11 cellular contexts compared by ENCODE assay signal in the genomic region with DNA sequence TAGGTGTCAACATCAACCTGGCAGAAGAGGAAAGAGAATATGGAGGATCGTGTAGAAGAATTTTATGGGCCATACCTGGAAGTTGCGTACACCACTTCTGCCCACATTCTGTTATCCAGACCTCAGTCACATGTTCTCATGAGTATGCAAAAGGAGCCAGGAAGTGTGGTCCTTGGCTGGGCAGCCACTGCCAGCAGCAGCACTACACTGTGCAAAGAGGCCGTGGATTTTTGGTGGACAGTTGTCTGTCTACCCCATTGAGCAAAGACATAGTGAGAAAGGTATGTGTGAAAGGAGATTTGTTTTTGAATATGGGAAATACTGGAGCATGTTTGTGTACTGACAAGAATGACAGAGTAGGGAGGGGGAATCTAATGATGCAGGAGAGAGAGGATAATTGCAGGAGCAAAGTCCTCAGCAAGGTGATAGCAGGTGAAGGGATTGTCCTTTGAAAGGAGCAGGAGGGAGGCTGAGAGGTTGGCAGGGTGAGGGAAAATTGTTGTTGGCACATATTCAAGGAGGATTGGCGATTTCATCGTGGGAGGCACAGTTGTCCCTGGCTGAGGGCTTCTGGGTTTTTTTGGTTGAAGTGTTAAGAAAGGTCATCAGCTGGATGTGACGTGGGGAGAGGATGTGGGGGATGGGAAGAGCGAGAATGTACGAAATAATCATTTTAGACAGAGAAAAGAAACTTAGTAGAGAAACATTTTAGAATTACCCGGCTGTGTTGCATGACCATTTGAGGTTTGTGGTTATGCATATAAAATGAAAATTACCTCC.
DNase-seq lines count a peak whose midpoint lies in the region; ATAC-seq, FAIRE-seq and TF ChIP-seq lines count a peak whose summit lies in the region.
"Had no signal": no experiment of that assay in that cellular context is flagged by ENCODE, and none has a peak within 500 bp of the region (broad histone marks: within the 10 kb centered on the region; RNA-seq: fewer than 3 reads in every experiment).

No MANE protein-coding gene starts in this region.

- H3K27me3 ChIP-seq in GM12878 (replicated peaks in 1 of 2; ENCODE audit: control insufficient read depth in 2 of 2, insufficient read depth in 2 of 2, low read length in 1 of 2) (no peaks in the 10 kb centered on the region), transverse colon (no peaks in the 10 kb centered on the region)

- peak overlapping the region; percentile 66 for H3K4me2 ChIP-seq in GM12878 (ENCODE audit: control insufficient read depth, insufficient read depth)

- no peaks in the 10 kb centered on the region for H3K79me2 ChIP-seq in GM12878 (ENCODE audit: control insufficient read depth, insufficient read depth, low read length)

- H3K9me3 ChIP-seq in GM12878 (replicated peaks; ENCODE audit: control insufficient read depth, insufficient read depth, low read length) (no peaks in the 10 kb centered on the region), transverse colon (peaks cover 0 to 4% of the 10 kb centered on the region in 2 donors)
- H3K9me3 ChIP-seq: HAP-1, psoas muscle had no signal

- peak; percentile 27 for DNase-seq in NCI-H2196 (lab: John Stamatoyannopoulos, UW; ENCODE audit: unreplicated experiment)
- no peak for DNase-seq in NCI-H2196 treated with DMSO at 0.1 percent for 48 hours (lab: John Stamatoyannopoulos, UW; ENCODE audit: unreplicated experiment)
- DNase-seq in NCI-H1105 treated with DMSO at 0.1 percent for 48 hours (lab: John Stamatoyannopoulos, UW): peak; percentile 89
- peak; percentile 47 for DNase-seq in GM12878 (ENCODE audit: low read depth, low spot score)
- DNase-seq in transverse colon: peak; percentile 36
- no peak for DNase-seq in RCC 7860 (ENCODE audit: low spot score)
- no peak for DNase-seq in hepatic stellate cell (ENCODE audit: low spot score)
- no peak for DNase-seq in NCI-H446 (lab: John Stamatoyannopoulos, UW)
- DNase-seq: psoas muscle had no signal

- H3K4me3 ChIP-seq in GM12878: no peak overlapping the region; the same call in 1 of the 2 replicates
- H3K4me3 ChIP-seq in transverse colon: no peak overlapping the region
- H3K4me3 ChIP-seq: HAP-1, psoas muscle had no signal

- POLR2A ChIA-PET in GM12878 (lab: Charles Lee): interaction anchor here (1.3 kb wide), 1 partner anchor 9 kb away, joined by 3 read pairs; no protein-coding TSS in a partner anchor

- peak overlapping the region; percentile 63 for H2AFZ ChIP-seq in GM12878 (ENCODE audit: control insufficient read depth, low read depth, low read length)

- no peak for TF ChIP-seq POLR2A in GM12878 (IDR thresholded peaks at IDR 0.05; ENCODE audit: low read depth, low read length)
- TF ChIP-seq POLR2A in transverse colon (IDR thresholded peaks at IDR 0.05): no peak

- peak overlapping the region; percentile 20; the same call in 1 of the 2 replicates for H3K9ac ChIP-seq in GM12878 (ENCODE audit: control insufficient read depth, insufficient read depth, low read length)

- in situ Hi-C loops in GM12878 (cut with MboI): no loop called here
- in situ Hi-C loops in transverse colon (cut with MboI; ENCODE audit: low pct_ligation_motif_present in 1 of 4, low pct_unique_long_range_greater_than_20kb in 1 of 4, low sequenced_read_pairs in 3 of 4): no loop called here

- H3K36me3 ChIP-seq in GM12878 (ENCODE audit: control insufficient read depth in 2 of 2, insufficient read depth in 2 of 2, low read length in 1 of 2) (no peaks in the 10 kb centered on the region), transverse colon (no peaks in the 10 kb centered on the region)
- H3K36me3 ChIP-seq: HAP-1 had no signal

- FAIRE-seq in GM12878 (lab: Jason Lieb, UNC): peak; percentile 91
- FAIRE-seq in RCC 7860 (lab: Jason Lieb, UNC): no peak
- FAIRE-seq: A204.1 had no signal

- intact Hi-C loops in GM12878 (cut with micrococcal nuclease; ENCODE audit: unreplicated experiment) (no loop called here), transverse colon (cut with DNase I; ENCODE audit: low total_unique reads) (no loop called here)

- H3K27ac ChIP-seq in GM12878 (ENCODE audit: control insufficient read depth, insufficient read depth) (peak overlapping the region; percentile 22), transverse colon (peak overlapping the region; percentile 65 to 72 (median 66))
- H3K27ac ChIP-seq: psoas muscle had no signal

- SMC1A ChIA-PET in GM12878 (lab: Charles Lee; ENCODE audit: uncharacterized antibody, unreplicated experiment): interaction anchor here (0.6 to 2.5 kb wide), 8 partner anchors 11 to 69 kb away, joined by 3 to 14 read pairs (median 3); no protein-coding TSS in a partner anchor

- no peak for TF ChIP-seq CTCF in GM12878 (IDR thresholded peaks at IDR 0.05 in 2 of 3, conservative IDR thresholded peaks at IDR 0.05 in 1 of 3; ENCODE audit: control insufficient read depth in 2 of 3, extremely low read depth in 1 of 3, insufficient read depth in 1 of 3, low read depth in 3 of 3, low read length in 3 of 3)
- no peak for TF ChIP-seq CTCF in transverse colon (IDR thresholded peaks at IDR 0.05)

- no TSS peak for BruUV-seq in GM12878 (replicated peaks; lab: Mats Ljungman, UMichigan)

- TF ChIP-seq EP300 in GM12878 (IDR thresholded peaks at IDR 0.05; ENCODE audit: borderline replicate concordance in 1 of 2, control insufficient read depth in 1 of 2, low read depth in 2 of 2, low read length in 2 of 2) (peak in 1 of 2 experiments; percentile 59; a peak in 1 of 4 replicates), transverse colon (IDR thresholded peaks at IDR 0.05; ENCODE audit: low read depth) (no peak)

- TF ChIP-seq RAD21 in GM12878 (IDR thresholded peaks at IDR 0.05; ENCODE audit: insufficient read depth, low read depth, low read length): no peak

- ATAC-seq in GM12878: peak; percentile 74
- ATAC-seq: psoas muscle had no signal

- H4K20me1 ChIP-seq in GM12878 (ENCODE audit: control insufficient read depth, insufficient read depth): no peaks in the 10 kb centered on the region

- RAD21 ChIA-PET in GM12878 (lab: Charles Lee; ENCODE audit: unreplicated experiment): interaction anchor here (1.0 to 1.1 kb wide), 2 partner anchors 20 to 67 kb away, joined by 3 to 4 read pairs; no protein-coding TSS in a partner anchor

- H3K4me1 ChIP-seq in GM12878 (ENCODE audit: control insufficient read depth, insufficient read depth, low read length) (peaks cover 33% of the 10 kb centered on the region), transverse colon (peaks cover 0 to 16% (median 6%) of the 10 kb centered on the region in 4 donors)
- H3K4me1 ChIP-seq: HAP-1, psoas muscle had no signal

- 24% methylated on average over 9 of the region's 9 CpGs for WGBS in GM12878 (ENCODE audit: insufficient coverage, insufficient replicate concordance, low lambda C conversion rate, missing lambda C conversion rate)
- 29 to 35% methylated on average over 6 to 9 of the region's 9 CpGs for WGBS in transverse colon (ENCODE audit: low coverage in 1 of 2), 2 donors

- CTCF ChIA-PET in GM12878 (lab: Yijun Ruan, JAX): interaction anchor here (1.0 to 1.7 kb wide), 4 partner anchors 21 to 84 kb away, joined by 3 to 4 read pairs (median 3); a partner anchor contains a TSS

TF ChIP-seq in GM12878, 131 proteins besides CTCF, POLR2A, EP300 and RAD21 (continues in another document):
- TF ChIP-seq PML (IDR thresholded peaks at IDR 0.05; ENCODE audit: low read length) (no peak), NBN (IDR thresholded peaks at IDR 0.05) (peak; percentile 87), TAF1 (IDR thresholded peaks at IDR 0.05; ENCODE audit: borderline replicate concordance, low read depth, low read length) (no peak), SIN3A (IDR thresholded peaks at IDR 0.05; ENCODE audit: low read depth, low read length) (no peak), TCF3 (IDR thresholded peaks at IDR 0.05; ENCODE audit: borderline replicate concordance, insufficient read depth, low read depth, low read length) (no peak), SIX5 (IDR thresholded peaks at IDR 0.05; ENCODE audit: low read depth, low read length, severe bottlenecking) (no peak), MTA2 (IDR thresholded peaks at IDR 0.05; ENCODE audit: low read depth) (peak; percentile 67), NR2C1 (IDR thresholded peaks at IDR 0.05) (peak; percentile 42; the same call in 1 of the 2 replicates), ESRRA (IDR thresholded peaks at IDR 0.05; ENCODE audit: low read length) (no peak), SMAD1 (IDR thresholded peaks at IDR 0.05; ENCODE audit: low read depth, partially characterized antibody) (peak; percentile 39), STAT3 (IDR thresholded peaks at IDR 0.05; ENCODE audit: low read depth, low read length) (no peak), MEF2B (IDR thresholded peaks at IDR 0.05; ENCODE audit: partially characterized antibody, poor library complexity, severe bottlenecking) (peak; percentile 25), KAT2A (conservative IDR thresholded peaks at IDR 0.05; ENCODE audit: control insufficient read depth, low read depth, low read length) (no peak)
- TF ChIP-seq, protein P1, sequence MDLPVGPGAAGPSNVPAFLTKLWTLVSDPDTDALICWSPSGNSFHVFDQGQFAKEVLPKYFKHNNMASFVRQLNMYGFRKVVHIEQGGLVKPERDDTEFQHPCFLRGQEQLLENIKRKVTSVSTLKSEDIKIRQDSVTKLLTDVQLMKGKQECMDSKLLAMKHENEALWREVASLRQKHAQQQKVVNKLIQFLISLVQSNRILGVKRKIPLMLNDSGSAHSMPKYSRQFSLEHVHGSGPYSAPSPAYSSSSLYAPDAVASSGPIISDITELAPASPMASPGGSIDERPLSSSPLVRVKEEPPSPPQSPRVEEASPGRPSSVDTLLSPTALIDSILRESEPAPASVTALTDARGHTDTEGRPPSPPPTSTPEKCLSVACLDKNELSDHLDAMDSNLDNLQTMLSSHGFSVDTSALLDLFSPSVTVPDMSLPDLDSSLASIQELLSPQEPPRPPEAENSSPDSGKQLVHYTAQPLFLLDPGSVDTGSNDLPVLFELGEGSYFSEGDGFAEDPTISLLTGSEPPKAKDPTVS (IDR thresholded peaks at IDR 0.05; ENCODE audit: low read depth, low read length): no peak
- TF ChIP-seq, protein P2, sequence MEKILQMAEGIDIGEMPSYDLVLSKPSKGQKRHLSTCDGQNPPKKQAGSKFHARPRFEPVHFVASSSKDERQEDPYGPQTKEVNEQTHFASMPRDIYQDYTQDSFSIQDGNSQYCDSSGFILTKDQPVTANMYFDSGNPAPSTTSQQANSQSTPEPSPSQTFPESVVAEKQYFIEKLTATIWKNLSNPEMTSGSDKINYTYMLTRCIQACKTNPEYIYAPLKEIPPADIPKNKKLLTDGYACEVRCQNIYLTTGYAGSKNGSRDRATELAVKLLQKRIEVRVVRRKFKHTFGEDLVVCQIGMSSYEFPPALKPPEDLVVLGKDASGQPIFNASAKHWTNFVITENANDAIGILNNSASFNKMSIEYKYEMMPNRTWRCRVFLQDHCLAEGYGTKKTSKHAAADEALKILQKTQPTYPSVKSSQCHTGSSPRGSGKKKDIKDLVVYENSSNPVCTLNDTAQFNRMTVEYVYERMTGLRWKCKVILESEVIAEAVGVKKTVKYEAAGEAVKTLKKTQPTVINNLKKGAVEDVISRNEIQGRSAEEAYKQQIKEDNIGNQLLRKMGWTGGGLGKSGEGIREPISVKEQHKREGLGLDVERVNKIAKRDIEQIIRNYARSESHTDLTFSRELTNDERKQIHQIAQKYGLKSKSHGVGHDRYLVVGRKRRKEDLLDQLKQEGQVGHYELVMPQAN (conservative IDR thresholded peaks at IDR 0.05): no peak

Comparison
In these comparisons a context has a peak if more than half of its experiments do, and no peak if none do; other contexts are left out.
1. DNase-seq: peak in NCI-H2196 (single experiment), NCI-H1105 treated with DMSO at 0.1 percent for 48 hours (single experiment), GM12878 (single experiment) and transverse colon (single experiment); none in NCI-H2196 treated with DMSO at 0.1 percent for 48 hours (single experiment), RCC 7860 (single experiment), hepatic stellate cell (single experiment) and NCI-H446 (0 of 2).